In the genomic region with DNA sequence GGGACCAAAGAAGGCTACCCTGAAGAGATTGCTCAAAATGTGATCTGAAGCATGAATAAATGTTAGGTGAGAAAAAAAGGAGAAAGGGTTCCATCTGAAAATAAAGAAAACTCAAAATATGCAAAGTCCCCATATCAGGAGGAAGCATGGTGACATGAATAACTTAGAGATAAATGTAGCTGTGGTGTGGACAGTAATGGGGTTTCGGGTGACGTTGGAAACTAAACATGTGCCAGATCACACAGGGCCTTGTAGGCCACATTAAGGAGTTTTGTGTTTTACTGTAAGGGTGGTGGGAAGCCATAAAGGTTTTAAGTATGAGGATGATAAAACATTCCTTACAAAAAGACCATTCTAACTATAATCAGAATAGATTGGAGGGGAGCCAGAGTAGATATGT, we compare ENCODE assay signal across 20 cellular contexts. TPM values are rescaled to one million over a fixed set of nuclear protein-coding genes. Genes with fewer than 3 reads are reported as not detected.
DNase-seq lines count a peak whose midpoint lies in the region; ATAC-seq, FAIRE-seq and TF ChIP-seq lines count a peak whose summit lies in the region.
"Had no signal": no experiment of that assay in that cellular context is flagged by ENCODE, and none has a peak within 500 bp of the region (broad histone marks: within the 10 kb centered on the region; RNA-seq: fewer than 3 reads in every experiment).

No MANE protein-coding gene starts in this region.

- TF ChIP-seq CTCF in GM13976 (IDR thresholded peaks at IDR 0.05; ENCODE audit: borderline replicate concordance, control extremely low read depth, extremely low read depth, insufficient read depth, missing control alignments) (no peak), astrocyte (IDR thresholded peaks at IDR 0.05; ENCODE audit: insufficient read depth, low read depth, low read length) (no peak), heart right ventricle (IDR thresholded peaks at IDR 0.05) (no peak)

- H3K9me3 ChIP-seq in astrocyte (ENCODE audit: insufficient read depth, low read depth, low read length) (no peaks in the 10 kb centered on the region), heart right ventricle (peaks cover 0 to 19% (median 0%) of the 10 kb centered on the region in 11 donors)
- H3K9me3 ChIP-seq: esophagus squamous epithelium, suprapubic skin had no signal

- peaks cover 8% of the 10 kb centered on the region for H3K4me1 Mint-ChIP-seq in astrocyte (ENCODE audit: low read depth, unreplicated experiment)
- peaks cover 4% of the 10 kb centered on the region for H3K4me1 Mint-ChIP-seq in activated T-cell treated with anti-CD3 and anti-CD28 coated beads, Interleukin-2, amount 50 U/mL, for 24 hours (ENCODE audit: low read depth)
- H3K4me1 Mint-ChIP-seq: immature natural killer cell, T-cell had no signal

- in situ Hi-C loops in GM13976 (cut with MboI; ENCODE audit: low sequenced_read_pairs, unreplicated experiment), result no loop called here

- H3K36me3 ChIP-seq in astrocyte (ENCODE audit: insufficient read depth, low read length) (no peaks in the 10 kb centered on the region), heart right ventricle (no peaks in the 10 kb centered on the region)
- H3K36me3 ChIP-seq: cardiac muscle cell, esophagus squamous epithelium, suprapubic skin, WERI-Rb-1 had no signal

- 85 to 88% methylated on average over 2 of the region's 2 CpGs for WGBS in heart right ventricle, 2 donors

- H3K4me1 ChIP-seq in astrocyte (ENCODE audit: insufficient read depth, low read length) (peaks cover 6% of the 10 kb centered on the region), heart right ventricle (no peaks in the 10 kb centered on the region)
- H3K4me1 ChIP-seq: esophagus squamous epithelium, suprapubic skin had no signal

- no peaks in the 10 kb centered on the region for H3K79me2 ChIP-seq in astrocyte (ENCODE audit: insufficient read depth, low read length)

- H3K27me3 ChIP-seq in astrocyte (ENCODE audit: insufficient read depth, low read length), result no peaks in the 10 kb centered on the region
- H3K27me3 ChIP-seq in heart right ventricle, result no peaks in the 10 kb centered on the region
- H3K27me3 ChIP-seq: cardiac muscle cell, esophagus squamous epithelium, suprapubic skin had no signal

- no peak overlapping the region for H3K4me3 Mint-ChIP-seq in astrocyte (ENCODE audit: unreplicated experiment)
- H3K4me3 Mint-ChIP-seq in activated T-cell treated with anti-CD3 and anti-CD28 coated beads, Interleukin-2, amount 50 U/mL, for 24 hours, result no peak overlapping the region
- H3K4me3 Mint-ChIP-seq: activated CD8-positive, alpha-beta T cell treated with anti-CD3 and anti-CD28 coated beads, Interleukin-2, amount 10 ng/mL, durations not matched to agents 7 days and 5 days; immature natural killer cell; T-cell had no signal

- intact Hi-C loops in heart right ventricle (cut with DNase I), result loop anchor here in 1 of 10 donors (5.0 kb wide), 1 partner anchor 1196 kb away; no protein-coding TSS in a partner anchor

- H4K20me1 ChIP-seq in astrocyte (ENCODE audit: insufficient read depth, low read length), result no peaks in the 10 kb centered on the region

- ATAC-seq in GM19395 (IDR thresholded peaks at IDR 0.05; ENCODE audit: unreplicated experiment) (peak; percentile 62), HG02885 (IDR thresholded peaks at IDR 0.05; ENCODE audit: poor library complexity, unreplicated experiment) (peak; percentile 54), heart right ventricle (no peak)
- ATAC-seq: activated CD8-positive, alpha-beta T cell treated with anti-CD3 and anti-CD28 coated beads, Interleukin-2, amount 10 ng/mL, durations not matched to agents 7 days and 5 days; Right ventricle myocardium inferior; T-cell had no signal

- H3K4me3 ChIP-seq in astrocyte (ENCODE audit: insufficient read depth, low read depth, low read length) (no peak overlapping the region), heart right ventricle (no peak overlapping the region)
- H3K4me3 ChIP-seq: cardiac muscle cell, esophagus squamous epithelium, suprapubic skin had no signal

- H3K9me3 Mint-ChIP-seq in astrocyte (ENCODE audit: unreplicated experiment), result no peaks in the 10 kb centered on the region
- no peaks in the 10 kb centered on the region for H3K9me3 Mint-ChIP-seq in activated T-cell treated with anti-CD3 and anti-CD28 coated beads, Interleukin-2, amount 50 U/mL, for 24 hours

- no peak overlapping the region for H2AFZ ChIP-seq in astrocyte (ENCODE audit: low read depth, low read length)

- H3K27ac ChIP-seq in astrocyte (ENCODE audit: low read depth, low read length) (no peak overlapping the region), heart right ventricle (no peak overlapping the region)
- H3K27ac ChIP-seq: cardiac muscle cell, suprapubic skin, WERI-Rb-1 had no signal

- no peak overlapping the region for H3K9ac ChIP-seq in astrocyte (ENCODE audit: low read length)

- peak; percentile 11 for DNase-seq in GM13976 (ENCODE audit: low spot score)
- DNase-seq in astrocyte (ENCODE audit: low read depth), result no peak
- no peak for DNase-seq in activated T-cell treated with anti-CD3 and anti-CD28 coated beads, Interleukin-2, amount 50 U/mL, for 24 hours
- DNase-seq in NCI-H2107 treated with DMSO at 0.1 percent for 48 hours (lab: John Stamatoyannopoulos, UW; ENCODE audit: unreplicated experiment), result no peak
- no peak for DNase-seq in heart right ventricle
- no peak for DNase-seq in amygdala (lab: John Stamatoyannopoulos, UW)
- DNase-seq: activated CD8-positive, alpha-beta T cell treated with anti-CD3 and anti-CD28 coated beads, Interleukin-2, amount 10 ng/mL, durations not matched to agents 7 days and 5 days; Calu3; esophagus squamous epithelium; immature natural killer cell; NCI-H1930; stimulated activated CD4-positive, alpha-beta T cell treated with anti-CD3 and anti-CD28 coated beads, Interleukin-2, amount 100 ng/mL, for 24 hours; T-cell; WERI-Rb-1 had no signal

- no peak overlapping the region for H3K4me2 ChIP-seq in astrocyte (ENCODE audit: low read length)

- no peak overlapping the region for H3K27ac Mint-ChIP-seq in astrocyte (ENCODE audit: unreplicated experiment)
- no peak overlapping the region for H3K27ac Mint-ChIP-seq in activated T-cell treated with anti-CD3 and anti-CD28 coated beads, Interleukin-2, amount 50 U/mL, for 24 hours
- H3K27ac Mint-ChIP-seq: activated CD8-positive, alpha-beta T cell treated with anti-CD3 and anti-CD28 coated beads, Interleukin-2, amount 10 ng/mL, durations not matched to agents 7 days and 5 days; immature natural killer cell; T-cell had no signal

- peak; percentile 29 for FAIRE-seq in astrocyte (lab: Jason Lieb, UNC)
- FAIRE-seq: H54 had no signal

- H3K27me3 Mint-ChIP-seq in astrocyte (ENCODE audit: low read depth, unreplicated experiment), result no peaks in the 10 kb centered on the region
- no peaks in the 10 kb centered on the region for H3K27me3 Mint-ChIP-seq in activated T-cell treated with anti-CD3 and anti-CD28 coated beads, Interleukin-2, amount 50 U/mL, for 24 hours

- H3K36me3 Mint-ChIP-seq in astrocyte (ENCODE audit: low read depth, unreplicated experiment), result no peaks in the 10 kb centered on the region
- H3K36me3 Mint-ChIP-seq in activated T-cell treated with anti-CD3 and anti-CD28 coated beads, Interleukin-2, amount 50 U/mL, for 24 hours (ENCODE audit: low read depth), result no peaks in the 10 kb centered on the region
- H3K36me3 Mint-ChIP-seq: immature natural killer cell, T-cell had no signal

RNA-seq across cellular contexts. Expression of a gene that starts 40.3 kb away (rescaled TPM):
- total RNA-seq in astrocyte, result 84.5 and 99.4 TPM in 2 replicates
- 10 to 100 TPM; 28.3 to 69.4 (median 52.1) TPM for total RNA-seq in heart right ventricle
- polyA plus RNA-seq in heart right ventricle, result 10 to 100 TPM; 12.7 to 27.0 TPM

Comparison
In these comparisons a context has a peak if more than half of its experiments do, and no peak if none do; other contexts are left out.
1. ATAC-seq: peak in GM19395 (single experiment) and HG02885 (single experiment); none in heart right ventricle (0 of 8).